Comparison of ENCODE assay signal across 13 cellular contexts in genomic region chr7:17500718-17501117, GRCh38.
DNase-seq lines count a peak whose midpoint lies in the region; ATAC-seq and TF ChIP-seq lines count a peak whose summit lies in the region.
"Had no signal": no experiment of that assay in that cellular context is flagged by ENCODE, and none has a peak within 500 bp of the region (broad histone marks: within the 10 kb centered on the region; RNA-seq: fewer than 3 reads in every experiment).

No MANE protein-coding gene starts in this region.

- H3K9ac ChIP-seq in GM23248 = no peak overlapping the region
- H3K9ac ChIP-seq in adipocyte (ENCODE audit: low read length) = peak overlapping the region; percentile 30

- H3K27me3 ChIP-seq in GM23248 (replicated peaks; ENCODE audit: insufficient read depth) (no peaks in the 10 kb centered on the region), adipocyte (replicated peaks; ENCODE audit: control insufficient read depth, insufficient read depth, low read length) (no peaks in the 10 kb centered on the region), osteoblast (ENCODE audit: insufficient read depth, low read length) (no peaks in the 10 kb centered on the region), aorta (ENCODE audit: control insufficient read depth in 1 of 2, insufficient read depth in 2 of 2, low read length in 1 of 2) (no peaks in the 10 kb centered on the region)

- H3K9me2 ChIP-seq in GM23248 (ENCODE audit: insufficient read depth) = no peaks in the 10 kb centered on the region

- H3K4me3 ChIP-seq in GM23248 = no peak overlapping the region
- H3K4me3 ChIP-seq in adipocyte (ENCODE audit: low read length) = no peak overlapping the region
- H3K4me3 ChIP-seq in osteoblast (ENCODE audit: insufficient read depth, low read length) = no peak overlapping the region
- H3K4me3 ChIP-seq in aorta (ENCODE audit: low read length in 2 of 2) = no peak overlapping the region

- H3K79me2 ChIP-seq in GM23248 (ENCODE audit: insufficient read depth) = no peaks in the 10 kb centered on the region
- no peaks in the 10 kb centered on the region for H3K79me2 ChIP-seq in osteoblast (ENCODE audit: insufficient read depth, low read length)

- H3K36me3 ChIP-seq in GM23248 (ENCODE audit: low read depth) (no peaks in the 10 kb centered on the region), adipocyte (ENCODE audit: control insufficient read depth, insufficient read depth, low read length, severe bottlenecking) (no peaks in the 10 kb centered on the region), osteoblast (ENCODE audit: insufficient read depth, low read length) (no peaks in the 10 kb centered on the region), aorta (ENCODE audit: control insufficient read depth in 1 of 2, insufficient read depth in 2 of 2, low read length in 1 of 2) (no peaks in the 10 kb centered on the region)

- DNase-seq in GM23248 (no peak), adipocyte (ENCODE audit: low read depth) (no peak), osteoblast (ENCODE audit: insufficient read length, low spot score, missing footprints) (no peak), aorta (no peak), AG08395 (ENCODE audit: low spot score) (no peak), SW 1271 (lab: John Stamatoyannopoulos, UW) (no peak), midbrain (lab: John Stamatoyannopoulos, UW) (no peak)
- DNase-seq: ACHN; AML-193; Caco-2; CD4-positive, alpha-beta T cell; H9 had no signal

- no peak overlapping the region for H2AFZ ChIP-seq in GM23248
- no peak overlapping the region for H2AFZ ChIP-seq in osteoblast (ENCODE audit: low read length)

- H3K4me2 ChIP-seq in GM23248 (ENCODE audit: unreplicated experiment) = no peak overlapping the region
- no peak overlapping the region for H3K4me2 ChIP-seq in osteoblast (ENCODE audit: insufficient read depth, low read length)

- H3F3A ChIP-seq in GM23248 (ENCODE audit: insufficient read depth) = peaks cover 30% of the 10 kb centered on the region

- peak overlapping the region; percentile 65 for H3K27ac ChIP-seq in GM23248
- peak overlapping the region; percentile 73 for H3K27ac ChIP-seq in osteoblast (ENCODE audit: low read depth, low read length)
- no peak overlapping the region for H3K27ac ChIP-seq in aorta (ENCODE audit: low read depth in 1 of 2, low read length in 2 of 2)
- H3K27ac ChIP-seq: C4-2B had no signal

- intact Hi-C loops in aorta (cut with DNase I) = no loop called here

- ATAC-seq in aorta (ENCODE audit: low FRiP score) = peak; percentile 43

- in situ Hi-C loops in GM23248 (cut with MboI) = no loop called here

- WGBS in GM23248 (ENCODE audit: low coverage in 1 of 2, low lambda C conversion rate in 2 of 2, missing lambda C conversion rate in 2 of 2), 2 experiments = 67 to 73% methylated on average over 1 of the region's 1 CpG
- WGBS in aorta, 2 donors = 81 to 83% methylated on average over 1 of the region's 1 CpG

- H4K20me1 ChIP-seq in GM23248 (ENCODE audit: insufficient read depth) (no peaks in the 10 kb centered on the region), osteoblast (ENCODE audit: insufficient read depth, low read length) (no peaks in the 10 kb centered on the region)

- peaks cover 43% of the 10 kb centered on the region for H3K4me1 ChIP-seq in GM23248 (ENCODE audit: insufficient read depth)
- H3K4me1 ChIP-seq in adipocyte (ENCODE audit: control insufficient read depth, insufficient read depth, low read length) = peaks cover 41% of the 10 kb centered on the region
- H3K4me1 ChIP-seq in osteoblast (ENCODE audit: insufficient read depth, low read length) = peaks cover 30% of the 10 kb centered on the region
- peaks cover 0 to 3% of the 10 kb centered on the region in 2 donors for H3K4me1 ChIP-seq in aorta (ENCODE audit: control insufficient read depth in 1 of 2, insufficient read depth in 2 of 2, low read length in 2 of 2)

- TF ChIP-seq CTCF in osteoblast (IDR thresholded peaks at IDR 0.05; ENCODE audit: extremely low read depth, low read depth, low read length) = no peak

- H3K9me3 ChIP-seq in GM23248 (ENCODE audit: low read depth) = no peaks in the 10 kb centered on the region
- H3K9me3 ChIP-seq in adipocyte (ENCODE audit: control insufficient read depth, low read length) = no peaks in the 10 kb centered on the region
- H3K9me3 ChIP-seq in osteoblast (ENCODE audit: low read depth, low read length) = no peaks in the 10 kb centered on the region
- H3K9me3 ChIP-seq in aorta (ENCODE audit: control insufficient read depth, low read length) = no peaks in the 10 kb centered on the region
- H3K9me3 ChIP-seq: Caco-2 had no signal

Comparison
In these comparisons a context has a peak if more than half of its experiments do, and no peak if none do; other contexts are left out.
1. H3K27ac ChIP-seq: peak in GM23248 (single experiment) and osteoblast (single experiment); none in aorta (0 of 2).